8 cellular contexts compared by ENCODE assay signal in the genomic region with DNA sequence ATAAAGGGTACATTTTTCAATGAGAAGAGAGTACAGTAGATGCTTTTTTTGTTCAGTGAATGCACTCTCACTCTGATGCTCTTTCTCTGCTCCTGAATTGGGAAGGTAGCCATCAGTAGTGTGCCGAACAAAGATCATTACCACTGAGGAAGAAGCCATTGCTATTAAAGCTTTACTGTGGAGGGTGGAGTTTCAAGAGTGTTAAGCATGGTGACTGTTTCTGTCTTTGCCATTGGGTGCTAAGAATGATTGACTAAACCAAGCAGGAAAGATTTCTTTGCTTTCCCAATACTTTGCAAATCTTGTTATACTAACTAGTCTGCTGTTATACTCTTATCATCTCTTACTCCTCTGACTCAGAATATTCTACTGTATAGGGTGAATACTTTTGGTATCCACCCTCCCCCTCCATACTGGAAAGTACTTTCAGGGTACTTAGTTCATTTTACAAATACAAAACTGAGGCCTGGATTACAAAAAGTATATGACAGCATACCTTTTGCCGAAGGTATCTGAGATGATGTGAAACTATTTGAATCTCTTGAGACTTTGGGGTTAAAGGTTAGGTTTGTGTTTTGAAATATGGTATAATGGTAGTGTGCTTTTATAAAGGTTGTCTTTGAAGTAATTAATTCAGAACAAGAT. TPM values are rescaled to one million over a fixed set of nuclear protein-coding genes. Genes with fewer than 3 reads are reported as not detected.
DNase-seq lines count a peak whose midpoint lies in the region; ATAC-seq and TF ChIP-seq lines count a peak whose summit lies in the region.

No MANE protein-coding gene starts in this region.

- no peak overlapping the region for H3K23ac ChIP-seq in mesendoderm (ENCODE audit: low read length)

- peak overlapping the region; percentile 99 for H3K9ac ChIP-seq in mesendoderm (ENCODE audit: low read length)

- no peak overlapping the region for H3K4ac ChIP-seq in mesendoderm (ENCODE audit: low read depth, low read length)

- peaks cover 2% of the 10 kb centered on the region for H3K36me3 Mint-ChIP-seq in chondrocyte (ENCODE audit: low read depth)

- no peaks in the 10 kb centered on the region for H3K27me3 ChIP-seq in mesendoderm (ENCODE audit: insufficient read depth, low read length, poor library complexity)
- H3K27me3 ChIP-seq in vagina: no peaks in the 10 kb centered on the region

- no peak overlapping the region for H2BK120ac ChIP-seq in mesendoderm (ENCODE audit: low read depth, low read length)

- no peak for TF ChIP-seq CTCF in GM13977 (IDR thresholded peaks at IDR 0.05; ENCODE audit: extremely low read depth, insufficient read depth, missing control alignments)
- no peak for TF ChIP-seq CTCF in chondrocyte (IDR thresholded peaks at IDR 0.05)
- no peak for TF ChIP-seq CTCF in vagina (IDR thresholded peaks at IDR 0.05)

- H3K79me1 ChIP-seq in mesendoderm (ENCODE audit: low read length): peaks cover 6% of the 10 kb centered on the region

- intact Hi-C loops in vagina (cut with DNase I): no loop called here

- peak overlapping the region; percentile 99 for H3K27ac Mint-ChIP-seq in chondrocyte (ENCODE audit: unreplicated experiment)

- peak overlapping the region; percentile 85 for H3K4me2 ChIP-seq in mesendoderm (ENCODE audit: low read length)

- no peaks in the 10 kb centered on the region for H3K9me3 Mint-ChIP-seq in chondrocyte (ENCODE audit: low read depth)

- in situ Hi-C loops in GM13977 (cut with MboI; ENCODE audit: low pct_unique_long_range_greater_than_20kb, low sequenced_read_pairs, unreplicated experiment): no loop called here

- no peak overlapping the region for H2AK5ac ChIP-seq in mesendoderm (ENCODE audit: low read length)

- H3K18ac ChIP-seq in mesendoderm (ENCODE audit: low read length): no peak overlapping the region

- TF ChIP-seq POLR2A in vagina (IDR thresholded peaks at IDR 0.05): no peak

- peak overlapping the region; percentile 99 for H3K4me3 ChIP-seq in mesendoderm (ENCODE audit: low read length)
- H3K4me3 ChIP-seq in vagina: peak overlapping the region; percentile 82 to 98

- no peak overlapping the region for H4K8ac ChIP-seq in mesendoderm (ENCODE audit: low read depth, low read length)

- H3K4me1 ChIP-seq in mesendoderm (ENCODE audit: control insufficient read depth, low read depth, low read length): no peaks in the 10 kb centered on the region
- H3K4me1 ChIP-seq in vagina: peaks cover 45% of the 10 kb centered on the region

- peak overlapping the region; percentile 99 for H3K56ac ChIP-seq in mesendoderm (ENCODE audit: low read length)

- no peak overlapping the region for H2BK5ac ChIP-seq in mesendoderm (ENCODE audit: low read length)

- no peaks in the 10 kb centered on the region for H3K27me3 Mint-ChIP-seq in chondrocyte (ENCODE audit: low read depth)

- H3K27ac ChIP-seq in mesendoderm (ENCODE audit: low read depth, low read length) (no peak overlapping the region), vagina (peak overlapping the region; percentile 96)

- H4K5ac ChIP-seq in mesendoderm (ENCODE audit: low read length): no peak overlapping the region

- DNase-seq in AG20443 (ENCODE audit: low spot score): peak; percentile 31
- peak; percentile 62 for DNase-seq in GM13977 (ENCODE audit: low spot score)
- peak; percentile 77 for DNase-seq in OCI-M1 (lab: John Stamatoyannopoulos, UW)
- DNase-seq in chondrocyte (ENCODE audit: low spot score): no peak
- DNase-seq in mesendoderm: peak; percentile 38
- DNase-seq in vagina (ENCODE audit: extremely low spot score in 2 of 2): no peak
- DNase-seq in activated CD4-positive, CD25-positive, alpha-beta regulatory T cell treated with anti-CD3 and anti-CD28 coated beads, Interleukin-2, amount 50 U/mL, for 72 hours: no peak

- H3K4me3 Mint-ChIP-seq in chondrocyte (ENCODE audit: unreplicated experiment): peak overlapping the region; percentile 100

- H2BK15ac ChIP-seq in mesendoderm (replicated peaks; ENCODE audit: low read depth): no peak overlapping the region

- no peak for ATAC-seq in GM21529 (IDR thresholded peaks at IDR 0.05; ENCODE audit: unreplicated experiment)

- peaks cover 28% of the 10 kb centered on the region for H3K4me1 Mint-ChIP-seq in chondrocyte (ENCODE audit: low read depth)

- H3K9me3 ChIP-seq in vagina: no peaks in the 10 kb centered on the region

- H3K36me3 ChIP-seq in mesendoderm (ENCODE audit: control insufficient read depth, insufficient read depth, low read length) (no peaks in the 10 kb centered on the region), vagina (peaks cover 0 to 12% of the 10 kb centered on the region in 2 donors)

- WGBS in mesendoderm (ENCODE audit: extremely low coverage, insufficient coverage, low lambda C conversion rate): no CpG with 5 or more reads among the region's 2 CpGs

- peaks cover 55% of the 10 kb centered on the region for H3K79me2 ChIP-seq in mesendoderm (ENCODE audit: control insufficient read depth, insufficient read depth, low read length)

RNA-seq across cellular contexts. Expression of a gene that starts 1.7 kb away (rescaled TPM):
- total RNA-seq in chondrocyte: 150 to 153 TPM (median 153 TPM) in 3 replicates
- polyA plus RNA-seq in mesendoderm (2013, experiment 1 of 2): 280 TPM
- polyA plus RNA-seq in mesendoderm (2013, experiment 2 of 2): 273 TPM
- 151 TPM for total RNA-seq in vagina

Comparison
In these comparisons a context has a peak if more than half of its experiments do, and no peak if none do; other contexts are left out.
1. DNase-seq: peak in AG20443 (single experiment), GM13977 (single experiment), OCI-M1 (single experiment) and mesendoderm (single experiment); none in chondrocyte (single experiment), vagina (0 of 2) and activated CD4-positive, CD25-positive, alpha-beta regulatory T cell treated with anti-CD3 and anti-CD28 coated beads, Interleukin-2, amount 50 U/mL, for 72 hours (single experiment).